ENCODE assay signal across 13 cellular contexts in the genomic region with DNA sequence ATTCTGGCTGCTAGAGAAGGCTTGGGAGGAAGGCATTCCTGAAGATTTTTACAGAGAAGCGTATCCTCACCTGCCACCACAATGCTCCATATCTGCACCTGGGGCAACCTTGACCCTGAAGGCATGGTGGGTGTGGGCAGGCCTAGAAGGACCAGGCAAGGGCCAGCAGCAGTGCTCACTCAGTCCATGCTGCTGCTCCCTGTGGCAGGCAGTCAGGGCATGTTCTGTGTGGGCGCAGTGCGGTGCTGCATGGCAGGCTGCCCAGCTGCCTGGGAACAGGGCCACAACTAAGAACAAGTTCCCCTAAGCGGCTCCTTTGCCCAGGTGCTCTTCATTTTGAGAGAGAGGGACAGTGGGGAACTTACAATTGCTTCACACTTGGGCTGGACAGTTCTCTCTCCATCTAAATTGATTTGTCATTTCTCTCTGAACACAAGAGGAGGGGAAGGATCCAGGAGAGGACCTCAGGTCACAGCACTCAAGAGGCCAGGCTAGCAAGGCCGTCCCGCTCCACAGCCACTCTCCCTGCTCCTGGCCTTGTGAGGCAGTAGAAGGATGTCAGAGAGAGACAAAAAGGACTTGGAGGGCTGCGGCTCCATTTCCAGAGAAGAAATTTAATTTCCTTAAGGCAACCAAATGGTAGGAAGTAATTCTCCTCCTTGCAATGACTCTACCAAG.
DNase-seq lines count a peak whose midpoint lies in the region; ATAC-seq and TF ChIP-seq lines count a peak whose summit lies in the region.
"Had no signal": no experiment of that assay in that cellular context is flagged by ENCODE, and none has a peak within 500 bp of the region (broad histone marks: within the 10 kb centered on the region; RNA-seq: fewer than 3 reads in every experiment).

No MANE protein-coding gene starts in this region.

- TF ChIP-seq EP300 in sigmoid colon (IDR thresholded peaks at IDR 0.05) = no peak

- TF ChIP-seq CTCF in mammary epithelial cell (conservative IDR thresholded peaks at IDR 0.05 in 1 of 2, IDR thresholded peaks at IDR 0.05 in 1 of 2; ENCODE audit: extremely low read depth in 1 of 2, insufficient read depth in 1 of 2, low read depth in 1 of 2, low read length in 2 of 2) = no peak
- TF ChIP-seq CTCF in sigmoid colon (IDR thresholded peaks at IDR 0.05) = no peak
- TF ChIP-seq CTCF in coronary artery (IDR thresholded peaks at IDR 0.05) = no peak

- no peaks in the 10 kb centered on the region for H4K20me1 ChIP-seq in mammary epithelial cell (ENCODE audit: insufficient read depth, low read length)

- no peak for ATAC-seq in GM19351 (IDR thresholded peaks at IDR 0.05; ENCODE audit: unreplicated experiment)
- ATAC-seq: effector memory CD8-positive, alpha-beta T cell had no signal

- H3K27ac ChIP-seq in HUES48 (ENCODE audit: low read depth, low read length) (peak overlapping the region; percentile 81), mammary epithelial cell (ENCODE audit: insufficient read depth, low read depth, low read length) (no peak overlapping the region), iPS-20b (ENCODE audit: low read length) (peak overlapping the region; percentile 86), sigmoid colon (no peak overlapping the region), coronary artery (no peak overlapping the region)
- H3K27ac ChIP-seq: uterus had no signal

- in situ Hi-C loops in mammary epithelial cell (cut with MboI; ENCODE audit: low sequenced_read_pairs in 2 of 2) = no loop called here

- H3K4me2 ChIP-seq in mammary epithelial cell (ENCODE audit: insufficient read depth, low read depth, low read length) = peak overlapping the region; percentile 17

- no peaks in the 10 kb centered on the region for H3K9me3 ChIP-seq in HUES48 (ENCODE audit: control insufficient read depth, insufficient read depth, low read length)
- H3K9me3 ChIP-seq in mammary epithelial cell (replicated peaks; ENCODE audit: insufficient read depth, low read length) = no peaks in the 10 kb centered on the region
- H3K9me3 ChIP-seq in iPS-20b (ENCODE audit: insufficient read depth, low read depth, low read length) = no peaks in the 10 kb centered on the region
- H3K9me3 ChIP-seq in sigmoid colon = no peaks in the 10 kb centered on the region
- H3K9me3 ChIP-seq: uterus had no signal

- CTCF ChIA-PET in mammary epithelial cell (lab: Charles Lee; ENCODE audit: low non-redundant PET) = no interaction called here

- no TSS peak for BruUV-seq in mammary epithelial cell (replicated peaks; lab: Mats Ljungman, UMichigan)

- intact Hi-C loops in mammary epithelial cell (cut with micrococcal nuclease) (no loop called here), sigmoid colon (cut with DNase I) (no loop called here)

- H3K27me3 ChIP-seq in HUES48 (ENCODE audit: control insufficient read depth, insufficient read depth, low read length) (no peaks in the 10 kb centered on the region), mammary epithelial cell (ENCODE audit: insufficient read depth, low read length) (no peaks in the 10 kb centered on the region), iPS-20b (ENCODE audit: insufficient read depth, low read length) (no peaks in the 10 kb centered on the region), sigmoid colon (no peaks in the 10 kb centered on the region)
- H3K27me3 ChIP-seq: uterus had no signal

- H3K4me3 ChIP-seq in HUES48 (ENCODE audit: low read depth, low read length) (no peak overlapping the region), mammary epithelial cell (replicated peaks in 1 of 3; ENCODE audit: insufficient read depth in 1 of 3, low read depth in 2 of 3, low read length in 3 of 3) (no peak overlapping the region), iPS-20b (ENCODE audit: low read length) (no peak overlapping the region), sigmoid colon (no peak overlapping the region), coronary artery (no peak overlapping the region)
- H3K4me3 ChIP-seq: uterus had no signal

- DNase-seq in mammary epithelial cell (peak; percentile 76), sigmoid colon (peak; percentile 77), NCI-H146 treated with DMSO at 0.1 percent for 48 hours (lab: John Stamatoyannopoulos, UW; ENCODE audit: unreplicated experiment) (no peak), coronary artery (ENCODE audit: low spot score) (no peak)
- no peak for DNase-seq in activated T-cell treated with anti-CD3 and anti-CD28 coated beads, Interleukin-2, amount 50 U/mL, for 48 hours
- DNase-seq: activated T-cell treated with anti-CD3 and anti-CD28 coated beads, Interleukin-2, amount 50 U/mL, for 24 hours; effector memory CD8-positive, alpha-beta T cell; KBM-7; NCI-H748 treated with DMSO at 0.1 percent for 48 hours had no signal

- no peak for TF ChIP-seq POLR2A in sigmoid colon (IDR thresholded peaks at IDR 0.05)

- WGBS in mammary epithelial cell (ENCODE audit: low coverage, missing lambda C conversion rate) = 46% methylated on average over 5 of the region's 7 CpGs
- WGBS in sigmoid colon, 2 donors = 76 to 88% methylated on average over 7 of the region's 7 CpGs

- dilution Hi-C loops in mammary epithelial cell (cut with HindIII; ENCODE audit: low sequenced_read_pairs) = no loop called here

- no peaks in the 10 kb centered on the region for H3K79me2 ChIP-seq in mammary epithelial cell (ENCODE audit: insufficient read depth, low read length)

- peaks cover 40% of the 10 kb centered on the region for H3K4me1 ChIP-seq in HUES48 (ENCODE audit: control insufficient read depth, insufficient read depth, low read length)
- H3K4me1 ChIP-seq in mammary epithelial cell (ENCODE audit: insufficient read depth, low read length) = peaks cover 13% of the 10 kb centered on the region
- peaks cover 29% of the 10 kb centered on the region for H3K4me1 ChIP-seq in iPS-20b (ENCODE audit: insufficient read depth, low read length)
- H3K4me1 ChIP-seq in sigmoid colon = peaks cover 0 to 11% (median 10%) of the 10 kb centered on the region in 4 donors
- H3K4me1 ChIP-seq: uterus had no signal

- H3K36me3 ChIP-seq in HUES48 (ENCODE audit: control insufficient read depth, insufficient read depth, low read length) (peaks cover 47% of the 10 kb centered on the region), mammary epithelial cell (ENCODE audit: insufficient read depth, low read length) (peaks cover 28% of the 10 kb centered on the region), iPS-20b (ENCODE audit: insufficient read depth, low read depth, low read length) (peaks cover 75% of the 10 kb centered on the region), sigmoid colon (peaks cover 0 to 52% (median 10%) of the 10 kb centered on the region in 4 donors)
- H3K36me3 ChIP-seq: uterus had no signal

- H2AFZ ChIP-seq in mammary epithelial cell (ENCODE audit: low read depth, low read length) = no peak overlapping the region

- H3K9ac ChIP-seq in HUES48 (ENCODE audit: low read depth, low read length) (no peak overlapping the region), mammary epithelial cell (ENCODE audit: insufficient read depth, low read length) (no peak overlapping the region), iPS-20b (ENCODE audit: low read depth, low read length) (peak overlapping the region; percentile 41; the same call in 1 of the 2 replicates)

Comparison
In these comparisons a context has a peak if more than half of its experiments do, and no peak if none do; other contexts are left out.
1. H3K27ac ChIP-seq: peak in HUES48 (single experiment) and iPS-20b (single experiment); none in mammary epithelial cell (single experiment), sigmoid colon (0 of 4) and coronary artery (0 of 2).
2. DNase-seq: peak in mammary epithelial cell (single experiment) and sigmoid colon (single experiment); none in activated T-cell treated with anti-CD3 and anti-CD28 coated beads, Interleukin-2, amount 50 U/mL, for 48 hours (0 of 2), NCI-H146 treated with DMSO at 0.1 percent for 48 hours (single experiment) and coronary artery (single experiment).